8 cellular contexts compared by ENCODE assay signal in genomic region chr1:24735619-24736375, GRCh38. TPM values are rescaled to one million over a fixed set of nuclear protein-coding genes. Genes with fewer than 3 reads are reported as not detected.
DNase-seq lines count a peak whose midpoint lies in the region; ATAC-seq, FAIRE-seq and TF ChIP-seq lines count a peak whose summit lies in the region.

No MANE protein-coding gene starts in this region.

- DNase-seq in H4 (ENCODE audit: low spot score) (peak; percentile 62), SK-N-SH (peak; percentile 55), left cardiac atrium (peak; percentile 47), GM12892 (ENCODE audit: insufficient read length) (no peak), lower leg skin (ENCODE audit: low spot score in 2 of 2) (no peak)
- no peak for DNase-seq in activated CD8-positive, alpha-beta memory T cell treated with anti-CD3 and anti-CD28 coated beads, Interleukin-2, amount 10 ng/mL, durations not matched to agents 7 days and 5 days
- DNase-seq in activated CD8-positive, alpha-beta memory T cell treated with anti-CD3 and anti-CD28 coated beads, Interleukin-2, amount 50 U/mL, for 4 hours: no peak

- H3K4me1 ChIP-seq in SK-N-SH (ENCODE audit: control insufficient read depth in 1 of 2, insufficient read depth in 2 of 2, low read depth in 1 of 2, low read length in 1 of 2) (peaks cover 5 to 19% of the 10 kb centered on the region in 2 experiments; a peak in 3 of 4 replicates), skeletal muscle tissue (ENCODE audit: control insufficient read depth in 3 of 3, insufficient read depth in 3 of 3, low read length in 3 of 3) (peaks cover 13 to 18% (median 14%) of the 10 kb centered on the region in 3 donors)

- no peak for TF ChIP-seq POLR2A in GM12892 (IDR thresholded peaks at IDR 0.05; ENCODE audit: low read depth, low read length)
- TF ChIP-seq POLR2A in lower leg skin (IDR thresholded peaks at IDR 0.05): no peak

- H3K36me3 ChIP-seq in SK-N-SH (replicated peaks in 1 of 2; ENCODE audit: control insufficient read depth in 1 of 2, insufficient read depth in 2 of 2, low read length in 1 of 2): no peaks in the 10 kb centered on the region
- no peaks in the 10 kb centered on the region for H3K36me3 ChIP-seq in skeletal muscle tissue (ENCODE audit: control insufficient read depth in 3 of 3, insufficient read depth in 3 of 3, low read length in 3 of 3)

- peak overlapping the region; percentile 90 for H2AFZ ChIP-seq in SK-N-SH (ENCODE audit: low read depth)

- peak overlapping the region; percentile 42; the same call in 1 of the 2 replicates for H3K4me2 ChIP-seq in SK-N-SH

- H3K27me3 Mint-ChIP-seq in activated CD8-positive, alpha-beta memory T cell treated with anti-CD3 and anti-CD28 coated beads, Interleukin-2, amount 10 ng/mL, durations not matched to agents 7 days and 5 days: peaks cover 8% of the 10 kb centered on the region

- 65% methylated on average over 13 of the region's 13 CpGs for WGBS in SK-N-SH (ENCODE audit: low lambda C conversion rate)
- 24 to 30% methylated on average over 13 of the region's 13 CpGs for WGBS in lower leg skin, 2 donors

- no peaks in the 10 kb centered on the region for H3K9me3 ChIP-seq in SK-N-SH
- H3K9me3 ChIP-seq in skeletal muscle tissue (ENCODE audit: control insufficient read depth in 3 of 3, low read length in 3 of 3): no peaks in the 10 kb centered on the region

- no peak overlapping the region for H3K9ac ChIP-seq in SK-N-SH
- peak overlapping the region; percentile 29 to 45 (median 40) for H3K9ac ChIP-seq in skeletal muscle tissue (ENCODE audit: low read depth in 1 of 3, low read length in 3 of 3)

- H3K4me1 Mint-ChIP-seq in activated CD8-positive, alpha-beta memory T cell treated with anti-CD3 and anti-CD28 coated beads, Interleukin-2, amount 10 ng/mL, durations not matched to agents 7 days and 5 days: peaks cover 2% of the 10 kb centered on the region

- CTCF ChIA-PET in SK-N-SH (lab: Yijun Ruan, JAX): interaction anchor here (0.9 to 2.1 kb wide), 5 partner anchors 9 to 99 kb away, joined by 3 to 11 read pairs (median 3); partner anchors contain the start of gene CLIC4
- CTCF ChIA-PET in activated CD8-positive, alpha-beta memory T cell treated with anti-CD3 and anti-CD28 coated beads, Interleukin-2, amount 10 ng/mL, durations not matched to agents 7 days and 5 days (lab: Charles Lee): interaction anchor here (0.6 kb wide), 1 partner anchor 435 kb away, joined by 3 read pairs; no protein-coding TSS in a partner anchor

- FAIRE-seq in GM12892 (lab: Jason Lieb, UNC): no peak

- no peaks in the 10 kb centered on the region for H3K9me2 ChIP-seq in SK-N-SH

- H3K4me3 ChIP-seq in SK-N-SH (ENCODE audit: low read depth in 2 of 2, low read length in 1 of 2): no peak overlapping the region
- peak overlapping the region; percentile 60 to 66 (median 61) for H3K4me3 ChIP-seq in skeletal muscle tissue (ENCODE audit: low read length in 3 of 3)
- H3K4me3 ChIP-seq in lower leg skin (ENCODE audit: low read depth, poor library complexity, severe bottlenecking): no peak overlapping the region

- H3K27me3 ChIP-seq in SK-N-SH (ENCODE audit: insufficient read depth): no peaks in the 10 kb centered on the region
- H3K27me3 ChIP-seq in skeletal muscle tissue (ENCODE audit: control insufficient read depth in 3 of 3, insufficient read depth in 3 of 3, low read length in 3 of 3): no peaks in the 10 kb centered on the region

- H3K9me3 Mint-ChIP-seq in activated CD8-positive, alpha-beta memory T cell treated with anti-CD3 and anti-CD28 coated beads, Interleukin-2, amount 10 ng/mL, durations not matched to agents 7 days and 5 days (ENCODE audit: low read depth): no peaks in the 10 kb centered on the region

- no peak for TF ChIP-seq EP300 in SK-N-SH (IDR thresholded peaks at IDR 0.05; ENCODE audit: borderline replicate concordance in 1 of 2, low read depth in 1 of 2, low read length in 1 of 2)

- ATAC-seq in left cardiac atrium: peak; percentile 89
- ATAC-seq in activated CD8-positive, alpha-beta memory T cell treated with anti-CD3 and anti-CD28 coated beads, Interleukin-2, amount 10 ng/mL, durations not matched to agents 7 days and 5 days: no peak

- TF ChIP-seq RAD21 in SK-N-SH (IDR thresholded peaks at IDR 0.05; ENCODE audit: low read length): no peak

- H3F3A ChIP-seq in SK-N-SH (replicated peaks; ENCODE audit: insufficient read depth): peaks cover 3% of the 10 kb centered on the region

- no peak overlapping the region for H3K4me3 Mint-ChIP-seq in activated CD8-positive, alpha-beta memory T cell treated with anti-CD3 and anti-CD28 coated beads, Interleukin-2, amount 10 ng/mL, durations not matched to agents 7 days and 5 days

- no peaks in the 10 kb centered on the region for H3K79me2 ChIP-seq in SK-N-SH (ENCODE audit: insufficient read depth)

- H3K27ac ChIP-seq in SK-N-SH (ENCODE audit: low read depth in 2 of 2, low read length in 1 of 2): peak overlapping the region; percentile 44 to 81; a peak in 3 of 4 replicates
- H3K27ac ChIP-seq in skeletal muscle tissue (ENCODE audit: low read depth, low read length): no peak overlapping the region

- intact Hi-C loops in left cardiac atrium (cut with DNase I): no loop called here
- intact Hi-C loops in lower leg skin (cut with DNase I; ENCODE audit: low total_unique reads): no loop called here

- H4K20me1 ChIP-seq in SK-N-SH (ENCODE audit: insufficient read depth): no peaks in the 10 kb centered on the region

- POLR2A ChIA-PET in SK-N-SH (lab: Yijun Ruan, JAX): interaction anchor here (1.0 kb wide), 1 partner anchor 9 kb away, joined by 3 read pairs; the partner anchor contains the start of gene CLIC4

- TF ChIP-seq CTCF in SK-N-SH (IDR thresholded peaks at IDR 0.05) (no peak), lower leg skin (IDR thresholded peaks at IDR 0.05) (no peak)

- H3K36me3 Mint-ChIP-seq in activated CD8-positive, alpha-beta memory T cell treated with anti-CD3 and anti-CD28 coated beads, Interleukin-2, amount 10 ng/mL, durations not matched to agents 7 days and 5 days: no peaks in the 10 kb centered on the region

- H3K27ac Mint-ChIP-seq in activated CD8-positive, alpha-beta memory T cell treated with anti-CD3 and anti-CD28 coated beads, Interleukin-2, amount 10 ng/mL, durations not matched to agents 7 days and 5 days: no peak overlapping the region

TF ChIP-seq in SK-N-SH, 30 proteins besides CTCF, POLR2A, EP300 and RAD21:
- TF ChIP-seq RCOR1 (IDR thresholded peaks at IDR 0.05; ENCODE audit: low read length) (no peak), CHD2 (IDR thresholded peaks at IDR 0.05; ENCODE audit: low read length, partially characterized antibody) (peak; percentile 47), TCF12 (IDR thresholded peaks at IDR 0.05) (0 out of 2 replicates have a peak, but pooled peaks have one; percentile 4)
TF ChIP-seq in SK-N-SH: peak in this region for 2.

RNA-seq across cellular contexts. Expression of gene CLIC4, which starts 9.4 kb away (rescaled TPM):
- total RNA-seq in H4 (2014; rRNA removed; shearing (Covaris generic)): 172 and 217 TPM in 2 replicates
- 66.4 and 84.4 TPM in 2 replicates for polyA plus RNA-seq in SK-N-SH (2012; rRNA removed)
- 98.5 and 106 TPM in 2 replicates for polyA plus RNA-seq in SK-N-SH (2012; cell fraction: cytosol; rRNA removed)
- polyA plus RNA-seq in SK-N-SH (2012; cell fraction: nucleus; rRNA removed): 29.1 and 46.8 TPM in 2 replicates
- total RNA-seq in left cardiac atrium: 100 to 1,000 TPM; 164 to 263 TPM
- total RNA-seq in skeletal muscle tissue: 99.2 TPM
- polyA plus RNA-seq in GM12892 (2012; ENCODE audit: missing spikeins): 39.3 TPM
- 10 to 100 TPM; 32.0 to 97.3 (median 60.7) TPM for total RNA-seq in lower leg skin
- 10 to 100 TPM; 16.9 to 23.0 TPM for total RNA-seq in activated CD8-positive, alpha-beta memory T cell treated with anti-CD3 and anti-CD28 coated beads, Interleukin-2, amount 10 ng/mL, durations not matched to agents 7 days and 5 days

Comparison
In these comparisons a context has a peak if more than half of its experiments do, and no peak if none do; other contexts are left out.
1. DNase-seq: peak in H4 (single experiment), SK-N-SH (single experiment) and left cardiac atrium (single experiment); none in GM12892 (single experiment), lower leg skin (0 of 2), activated CD8-positive, alpha-beta memory T cell treated with anti-CD3 and anti-CD28 coated beads, Interleukin-2, amount 10 ng/mL, durations not matched to agents 7 days and 5 days (single experiment) and activated CD8-positive, alpha-beta memory T cell treated with anti-CD3 and anti-CD28 coated beads, Interleukin-2, amount 50 U/mL, for 4 hours (single experiment).
2. H3K4me3 ChIP-seq: peak in skeletal muscle tissue (3 of 3); none in SK-N-SH (0 of 2) and lower leg skin (single experiment).